ENCODE assay signal across 8 cellular contexts in genomic region chr16:58392215-58393137, GRCh38. TPM values are rescaled to one million over a fixed set of nuclear protein-coding genes. Genes with fewer than 3 reads are reported as not detected.
A peak's percentile ranks its signal among the peaks of the same experiment; 100 is the strongest.
DNase-seq lines count a peak whose midpoint lies in the region; ATAC-seq lines count a peak whose summit lies in the region.

Gene GINS3, plus strand, starts transcription at chr16:58392471. Its CDS starts 131 bp downstream, at chr16:58392602.

- H3K4me1 ChIP-seq in endocrine pancreas (ENCODE audit: control insufficient read depth, insufficient read depth, low read length) (no peaks in the 10 kb centered on the region), mesodermal cell (ENCODE audit: control insufficient read depth, insufficient read depth, low read length, poor library complexity, severe bottlenecking) (no peaks in the 10 kb centered on the region)

- H3K27ac ChIP-seq in mesodermal cell (ENCODE audit: low read depth, low read length, severe bottlenecking), result peak within 1 kb of the TSS; percentile 62

- H3K4me3 ChIP-seq in endocrine pancreas (ENCODE audit: control insufficient read depth, insufficient read depth, low read length) (peak within 1 kb of the TSS; percentile 63), mesodermal cell (ENCODE audit: extremely low read depth, insufficient read depth, low read length, poor library complexity, severe bottlenecking) (peak within 1 kb of the TSS; percentile 90)

- ATAC-seq in GM21360 (IDR thresholded peaks at IDR 0.05; ENCODE audit: unreplicated experiment), result peak; percentile 93

- H3K9me3 ChIP-seq in endocrine pancreas (ENCODE audit: control insufficient read depth, low read length) (no peaks in the 10 kb centered on the region), mesodermal cell (ENCODE audit: control insufficient read depth, low read length) (no peaks in the 10 kb centered on the region)

- 0% methylated on average over 61 to 62 of the region's 67 CpGs for WGBS in mesodermal cell (ENCODE audit: insufficient coverage in 2 of 2), 2 experiments

- no peaks in the 10 kb centered on the region for H3K36me3 ChIP-seq in endocrine pancreas (ENCODE audit: control insufficient read depth, insufficient read depth, low read length)
- no peaks in the 10 kb centered on the region for H3K36me3 ChIP-seq in mesodermal cell (ENCODE audit: control insufficient read depth, insufficient read depth, low read length)

- DNase-seq in COLO668 (lab: John Stamatoyannopoulos, UW; ENCODE audit: unreplicated experiment) (peak; percentile 89), HT1080 (ENCODE audit: low read depth) (peak; percentile 82), NOMO-1 treated with dmso at 0.1 percent for 144 hours (lab: John Stamatoyannopoulos, UW; ENCODE audit: unreplicated experiment) (peak; percentile 54)
- peak; percentile 62 to 69 (median 65) for DNase-seq in activated CD8-positive, alpha-beta memory T cell treated with anti-CD3 and anti-CD28 coated beads for 48 hours (ENCODE audit: low read depth in 2 of 3, low spot score in 2 of 3)
- peak; percentile 62 for DNase-seq in stimulated activated CD8-positive, alpha-beta memory T cell treated with anti-CD3 and anti-CD28 coated beads, Interleukin-15, amount 100 ng/mL, for 24 hours (ENCODE audit: low read depth)

- H3K9ac ChIP-seq in endocrine pancreas (ENCODE audit: control insufficient read depth, insufficient read depth, low read length), result peak within 1 kb of the TSS; percentile 39

- no peaks in the 10 kb centered on the region for H3K27me3 ChIP-seq in endocrine pancreas (ENCODE audit: control insufficient read depth, insufficient read depth, low read length)

RNA-seq across cellular contexts. Expression of gene GINS3, which starts in this region (rescaled TPM):
- total RNA-seq in HT1080 (2014; rRNA removed; shearing (Covaris generic)), result 22.9 and 24.0 TPM in 2 replicates
- 11.9 and 12.4 TPM in 2 replicates for polyA plus RNA-seq in HT1080 (2015; cell fraction: cytosol; rRNA removed)
- 13.0 and 13.6 TPM in 2 replicates for polyA plus RNA-seq in HT1080 (2015; cell fraction: nucleus; rRNA removed)
- 5.4 TPM for polyA plus RNA-seq in mesodermal cell (2013, experiment 1 of 2)
- polyA plus RNA-seq in mesodermal cell (2013, experiment 2 of 2), result 4.4 TPM

Comparison
In these comparisons a context has a peak if more than half of its experiments do, and no peak if none do; other contexts are left out.
1. Peak in every context shown above with its lines: DNase-seq, ATAC-seq, H3K4me3 ChIP-seq and H3K27ac ChIP-seq.